In the genomic region with DNA sequence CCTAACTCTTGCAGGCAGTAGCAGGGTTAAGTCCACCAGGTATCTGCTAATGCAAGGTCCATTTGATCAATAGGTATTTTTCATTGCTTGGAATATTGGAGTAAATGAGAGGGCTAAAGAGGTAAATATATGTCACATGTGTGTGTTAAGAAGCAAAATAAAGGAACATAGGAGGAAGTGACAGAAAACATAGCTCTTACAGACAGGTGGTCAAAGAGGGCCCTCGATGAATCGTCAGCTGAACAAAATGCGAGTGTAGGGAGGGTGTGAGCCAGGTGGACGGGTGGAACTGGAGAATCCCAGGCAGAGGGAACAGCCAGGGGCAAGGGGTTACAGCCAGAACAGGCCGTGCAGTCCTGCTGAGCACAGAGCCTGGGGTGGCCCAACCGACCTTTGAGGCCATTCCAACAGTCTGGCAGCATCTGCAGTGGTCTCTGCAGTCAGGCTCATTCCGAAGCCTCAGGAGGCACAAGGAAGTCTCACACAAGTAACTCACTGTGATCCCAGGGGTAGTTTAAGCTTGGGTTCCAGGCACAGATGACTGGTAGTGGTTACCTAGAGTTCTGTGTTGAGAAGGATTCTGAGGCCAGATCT, we compare ENCODE assay signal across 12 cellular contexts. TPM values are rescaled to one million over a fixed set of nuclear protein-coding genes. Genes with fewer than 3 reads are reported as not detected.
A peak's percentile ranks its signal among the peaks of the same experiment; 100 is the strongest.
DNase-seq lines count a peak whose midpoint lies in the region; TF ChIP-seq lines count a peak whose summit lies in the region.
"Had no signal": no experiment of that assay in that cellular context is flagged by ENCODE, and none has a peak within 500 bp of the region (broad histone marks: within the 10 kb centered on the region; RNA-seq: fewer than 3 reads in every experiment).

No MANE protein-coding gene starts in this region.

- H3K4me1 Mint-ChIP-seq in activated naive CD4-positive, alpha-beta T cell treated with anti-CD3 and anti-CD28 coated beads for 36 hours (ENCODE audit: low read depth): peaks cover 99% of the 10 kb centered on the region

- H3K27ac Mint-ChIP-seq in activated naive CD4-positive, alpha-beta T cell treated with anti-CD3 and anti-CD28 coated beads for 36 hours: peak overlapping the region; percentile 93

- peak overlapping the region; percentile 41 to 51 for H3K9ac ChIP-seq in colonic mucosa (ENCODE audit: low read depth in 2 of 2, low read length in 2 of 2)

- no peaks in the 10 kb centered on the region for H3K27me3 ChIP-seq in colonic mucosa
- H3K27me3 ChIP-seq in stomach: no peaks in the 10 kb centered on the region
- H3K27me3 ChIP-seq: body of pancreas, thyroid gland had no signal

- intact Hi-C loops in activated naive CD4-positive, alpha-beta T cell treated with anti-CD3 and anti-CD28 coated beads for 36 hours (cut with micrococcal nuclease): loop anchor here (5.0 kb wide), 1 partner anchor 147 kb away; no protein-coding TSS in a partner anchor
- intact Hi-C loops in colonic mucosa (cut with DNase I): no loop called here
- intact Hi-C loops in stomach (cut with DNase I; ENCODE audit: low total_unique reads): no loop called here

- TF ChIP-seq EP300 in stomach (IDR thresholded peaks at IDR 0.05): no peak

- no peak for DNase-seq in activated naive CD4-positive, alpha-beta T cell treated with anti-CD3 and anti-CD28 coated beads for 36 hours
- no peak for DNase-seq in activated naive CD4-positive, alpha-beta T cell treated with anti-CD3 and anti-CD28 coated beads, Interleukin-2, amount 50 U/mL, for 16 hours
- DNase-seq in NCI-H345 treated with DMSO at 0.1 percent for 48 hours (lab: John Stamatoyannopoulos, UW; ENCODE audit: unreplicated experiment): peak; percentile 34
- DNase-seq in colonic mucosa: no peak
- no peak for DNase-seq in stomach
- DNase-seq in NCI-H2081 treated with DMSO at 0.1 percent for 48 hours (lab: John Stamatoyannopoulos, UW): no peak
- no peak for DNase-seq in G401 (ENCODE audit: low spot score)
- DNase-seq in NCI-H526 treated with DMSO at 0.1 percent for 48 hours (lab: John Stamatoyannopoulos, UW): no peak
- DNase-seq: body of pancreas, HCEC 1CT, thyroid gland had no signal

- in situ Hi-C loops in G401 (cut with HindIII; ENCODE audit: low sequenced_read_pairs): no loop called here

- no peaks in the 10 kb centered on the region for H3K9me3 ChIP-seq in colonic mucosa
- H3K9me3 ChIP-seq in stomach: no peaks in the 10 kb centered on the region
- H3K9me3 ChIP-seq: body of pancreas, thyroid gland had no signal

- CTCF ChIA-PET in activated naive CD4-positive, alpha-beta T cell treated with anti-CD3 and anti-CD28 coated beads for 36 hours (lab: Charles Lee): interaction anchor here (1.0 to 8.3 kb wide), 10 partner anchors 19 to 53 kb away, joined by 3 to 47 read pairs (median 5); a partner anchor contains a TSS

- H3K36me3 ChIP-seq in colonic mucosa (no peaks in the 10 kb centered on the region), stomach (no peaks in the 10 kb centered on the region)
- H3K36me3 ChIP-seq: thyroid gland had no signal

- H3K4me3 Mint-ChIP-seq in activated naive CD4-positive, alpha-beta T cell treated with anti-CD3 and anti-CD28 coated beads for 36 hours: no peak overlapping the region

- no peak for TF ChIP-seq POLR2A in stomach (IDR thresholded peaks at IDR 0.05)

- H3K4me1 ChIP-seq in colonic mucosa (peaks cover 22% of the 10 kb centered on the region), stomach (peaks cover 69 to 100% (median 93%) of the 10 kb centered on the region in 4 donors)

- TF ChIP-seq CTCF in colonic mucosa (IDR thresholded peaks at IDR 0.05): no peak
- no peak for TF ChIP-seq CTCF in stomach (IDR thresholded peaks at IDR 0.05)

- no peaks in the 10 kb centered on the region for H3K9me3 Mint-ChIP-seq in activated naive CD4-positive, alpha-beta T cell treated with anti-CD3 and anti-CD28 coated beads for 36 hours

- H3K36me3 Mint-ChIP-seq in activated naive CD4-positive, alpha-beta T cell treated with anti-CD3 and anti-CD28 coated beads for 36 hours (ENCODE audit: low read depth): peaks cover 3% of the 10 kb centered on the region

- no peak overlapping the region for H3K4me3 ChIP-seq in colonic mucosa
- H3K4me3 ChIP-seq in stomach: no peak overlapping the region
- H3K4me3 ChIP-seq: body of pancreas, thyroid gland had no signal

- no peak overlapping the region for H3K27ac ChIP-seq in colonic mucosa
- H3K27ac ChIP-seq in stomach: peak overlapping the region in 4 of 5 donors; percentile 4 to 82 (median 68)
- H3K27ac ChIP-seq: thyroid gland, VCaP had no signal

- 66 to 75% (median 72%) methylated on average over 7 of the region's 7 CpGs for WGBS in stomach, 5 donors

- H3K27me3 Mint-ChIP-seq in activated naive CD4-positive, alpha-beta T cell treated with anti-CD3 and anti-CD28 coated beads for 36 hours (ENCODE audit: low read depth): no peaks in the 10 kb centered on the region

RNA-seq across cellular contexts. Expression of a gene that starts 43.2 kb away (rescaled TPM):
- total RNA-seq in activated naive CD4-positive, alpha-beta T cell treated with anti-CD3 and anti-CD28 coated beads for 36 hours: 10 to 100 TPM; 76.0 to 83.3 TPM
- total RNA-seq in colonic mucosa: 10 to 100 TPM; 45.6 to 48.0 TPM
- total RNA-seq in stomach: 10 to 100 TPM; 19.3 to 66.9 (median 41.5) TPM
- 10 to 100 TPM; 10.5 to 13.0 (median 12.4) TPM for polyA plus RNA-seq in stomach
- total RNA-seq in G401 (2014; rRNA removed; shearing (Covaris generic)): 14.0 and 16.9 TPM in 2 replicates
